8 cellular contexts compared by ENCODE assay signal in the genomic region with DNA sequence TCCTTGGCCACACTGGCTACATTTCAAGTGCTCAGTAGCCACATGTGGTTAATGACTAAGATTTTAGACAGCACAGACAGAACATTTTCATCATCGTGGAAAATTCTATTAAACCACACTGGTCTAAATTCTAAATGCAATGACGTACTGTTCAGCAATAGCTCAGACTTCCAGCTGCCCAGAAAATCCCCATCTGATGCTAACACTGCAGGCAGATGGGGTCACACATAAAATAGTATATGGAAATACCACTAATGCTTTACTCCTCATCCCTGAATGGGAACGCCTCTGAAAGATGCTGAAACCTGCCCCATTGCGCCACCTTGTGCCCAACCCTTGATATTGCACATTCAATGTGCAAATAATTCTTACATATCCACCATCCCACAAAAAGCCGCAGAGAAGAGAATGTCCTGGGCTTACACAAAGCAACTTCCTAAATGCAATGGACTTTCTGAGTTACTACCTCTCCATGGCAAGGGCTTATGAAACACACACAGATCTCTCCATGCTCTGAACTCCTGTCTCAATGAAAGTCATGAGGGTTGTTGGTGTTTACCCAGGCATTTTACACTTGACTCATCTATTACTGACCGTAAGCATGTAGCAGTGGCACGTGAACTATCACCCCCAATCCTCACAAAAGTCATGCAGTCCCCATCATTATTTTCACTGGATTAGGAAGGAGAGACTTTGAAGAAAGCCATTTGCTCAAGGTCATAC. TPM values are rescaled to one million over a fixed set of nuclear protein-coding genes. Genes with fewer than 3 reads are reported as not detected.
DNase-seq lines count a peak whose midpoint lies in the region; FAIRE-seq and TF ChIP-seq lines count a peak whose summit lies in the region.

No MANE protein-coding gene starts in this region.

- H3K27me3 Mint-ChIP-seq in activated naive CD4-positive, alpha-beta T cell treated with anti-CD3 and anti-CD28 coated beads for 36 hours (ENCODE audit: low read depth) = peaks cover 2% of the 10 kb centered on the region
- no peaks in the 10 kb centered on the region for H3K27me3 Mint-ChIP-seq in progenitor cell of endocrine pancreas

- DNase-seq in GM13977 (ENCODE audit: low spot score) (peak; percentile 40), MM.1S (peak; percentile 54), SJSA1 (ENCODE audit: low read depth in 1 of 2, low spot score in 2 of 2) (peak; percentile 53 to 72), cardiac muscle cell (ENCODE audit: low read depth in 1 of 2, low spot score in 1 of 2) (peak; percentile 77 to 96), progenitor cell of endocrine pancreas (ENCODE audit: low spot score, unreplicated experiment) (peak; percentile 66), mesenteric fat pad (ENCODE audit: low spot score) (no peak)
- peak; percentile 80 for DNase-seq in activated naive CD4-positive, alpha-beta T cell treated with anti-CD3 and anti-CD28 coated beads for 36 hours

- H3K9me2 ChIP-seq in MM.1S (replicated peaks; ENCODE audit: insufficient read depth, low read length) = no peaks in the 10 kb centered on the region

- peaks cover 4% of the 10 kb centered on the region for H3K4me1 Mint-ChIP-seq in activated naive CD4-positive, alpha-beta T cell treated with anti-CD3 and anti-CD28 coated beads for 36 hours (ENCODE audit: low read depth)
- H3K4me1 Mint-ChIP-seq in progenitor cell of endocrine pancreas (ENCODE audit: low read depth) = peaks cover 43% of the 10 kb centered on the region

- peak; percentile 82 for TF ChIP-seq CTCF in GM13977 (IDR thresholded peaks at IDR 0.05; ENCODE audit: extremely low read depth, insufficient read depth, missing control alignments)
- TF ChIP-seq CTCF in MM.1S (IDR thresholded peaks at IDR 0.05; ENCODE audit: low read length) = peak; percentile 84
- peak; percentile 87 for TF ChIP-seq CTCF in cardiac muscle cell (IDR thresholded peaks at IDR 0.05; ENCODE audit: low read depth, low read length)
- peak; percentile 86 for TF ChIP-seq CTCF in progenitor cell of endocrine pancreas (IDR thresholded peaks at IDR 0.05; ENCODE audit: unreplicated experiment)

- no peak overlapping the region for H3K4me3 Mint-ChIP-seq in activated naive CD4-positive, alpha-beta T cell treated with anti-CD3 and anti-CD28 coated beads for 36 hours
- no peak overlapping the region for H3K4me3 Mint-ChIP-seq in progenitor cell of endocrine pancreas (ENCODE audit: low read depth)

- H3K4me2 ChIP-seq in MM.1S (ENCODE audit: low read depth, low read length) = no peak overlapping the region

- no peak overlapping the region for H3K9ac ChIP-seq in MM.1S (ENCODE audit: low read length)

- no peaks in the 10 kb centered on the region for H3K9me3 Mint-ChIP-seq in activated naive CD4-positive, alpha-beta T cell treated with anti-CD3 and anti-CD28 coated beads for 36 hours
- no peaks in the 10 kb centered on the region for H3K9me3 Mint-ChIP-seq in progenitor cell of endocrine pancreas (ENCODE audit: low read depth)

- H3K36me3 ChIP-seq in MM.1S (replicated peaks; ENCODE audit: insufficient read depth, low read length) (no peaks in the 10 kb centered on the region), SJSA1 (no peaks in the 10 kb centered on the region), cardiac muscle cell (no peaks in the 10 kb centered on the region)

- no peaks in the 10 kb centered on the region for H3F3A ChIP-seq in MM.1S (ENCODE audit: insufficient read depth, low read length)

- no peak overlapping the region for H3K27ac ChIP-seq in MM.1S (ENCODE audit: low read length)
- H3K27ac ChIP-seq in SJSA1 = no peak overlapping the region
- no peak overlapping the region for H3K27ac ChIP-seq in cardiac muscle cell

- no peak overlapping the region for H2AFZ ChIP-seq in MM.1S (ENCODE audit: low read length)

- H3K4me1 ChIP-seq in MM.1S (ENCODE audit: low read length) (no peaks in the 10 kb centered on the region), SJSA1 (replicated peaks) (peaks cover 5% of the 10 kb centered on the region), cardiac muscle cell (ENCODE audit: low read depth) (no peaks in the 10 kb centered on the region)

- H3K36me3 Mint-ChIP-seq in activated naive CD4-positive, alpha-beta T cell treated with anti-CD3 and anti-CD28 coated beads for 36 hours (ENCODE audit: low read depth) = no peaks in the 10 kb centered on the region
- H3K36me3 Mint-ChIP-seq in progenitor cell of endocrine pancreas (ENCODE audit: insufficient read depth) = no peaks in the 10 kb centered on the region

- no peak overlapping the region for H3K4me3 ChIP-seq in MM.1S (ENCODE audit: low read length)
- no peak overlapping the region for H3K4me3 ChIP-seq in SJSA1
- H3K4me3 ChIP-seq in cardiac muscle cell = no peak overlapping the region

- FAIRE-seq in A204.1 (lab: Jason Lieb, UNC) = peak; percentile 76

- in situ Hi-C loops in GM13977 (cut with MboI; ENCODE audit: low pct_unique_long_range_greater_than_20kb, low sequenced_read_pairs, unreplicated experiment) = loop anchor here (10.0 kb wide), 1 partner anchor 97 kb away; no protein-coding TSS in a partner anchor

- H3K27me3 ChIP-seq in MM.1S (replicated peaks; ENCODE audit: insufficient read depth, low read length) = no peaks in the 10 kb centered on the region
- H3K27me3 ChIP-seq in SJSA1 (replicated peaks) = no peaks in the 10 kb centered on the region
- H3K27me3 ChIP-seq in cardiac muscle cell = no peaks in the 10 kb centered on the region

- H3K9me3 ChIP-seq in MM.1S (replicated peaks; ENCODE audit: insufficient read depth, low read length) (no peaks in the 10 kb centered on the region), SJSA1 (replicated peaks) (no peaks in the 10 kb centered on the region), cardiac muscle cell (ENCODE audit: low read depth) (no peaks in the 10 kb centered on the region)

- H3K79me2 ChIP-seq in MM.1S (ENCODE audit: low read length) = no peaks in the 10 kb centered on the region

- CTCF ChIA-PET in activated naive CD4-positive, alpha-beta T cell treated with anti-CD3 and anti-CD28 coated beads for 36 hours (lab: Charles Lee) = interaction anchor here (0.7 to 2.9 kb wide), 7 partner anchors 45 to 109 kb away, joined by 3 to 29 read pairs (median 4); no protein-coding TSS in a partner anchor

- H4K20me1 ChIP-seq in MM.1S (ENCODE audit: insufficient read depth, low read length) = no peaks in the 10 kb centered on the region

- no peak overlapping the region for H3K27ac Mint-ChIP-seq in activated naive CD4-positive, alpha-beta T cell treated with anti-CD3 and anti-CD28 coated beads for 36 hours
- H3K27ac Mint-ChIP-seq in progenitor cell of endocrine pancreas = no peak overlapping the region

- intact Hi-C loops in activated naive CD4-positive, alpha-beta T cell treated with anti-CD3 and anti-CD28 coated beads for 36 hours (cut with micrococcal nuclease) = loop anchor here (1.0 to 10.0 kb wide), 4 partner anchors 35 to 207 kb away; partner anchors contain the start of gene TRABD2B

RNA-seq across cellular contexts. Expression of gene SLC5A9, which starts 20.3 kb away (rescaled TPM):
- not detected in 2 replicates for total RNA-seq in SJSA1 (2014; rRNA removed; shearing (Covaris generic))
- total RNA-seq in activated naive CD4-positive, alpha-beta T cell treated with anti-CD3 and anti-CD28 coated beads for 36 hours = not detected
- total RNA-seq in cardiac muscle cell = 0.18 and 0.83 TPM in 2 replicates
- polyA plus RNA-seq in cardiac muscle cell = 0.07 TPM in 1 of 2 replicates, not detected in the other
- total RNA-seq in progenitor cell of endocrine pancreas = 7.2 and 8.8 TPM in 2 replicates
- total RNA-seq in mesenteric fat pad = 1.0 TPM
